Comparison of ENCODE assay signal across 27 cellular contexts in genomic region chr3:44111482-44111881, GRCh38.
"Had no signal": no experiment of that assay in that cellular context is flagged by ENCODE, and none has a peak within 500 bp of the region (broad histone marks: within the 10 kb centered on the region; RNA-seq: fewer than 3 reads in every experiment).

No MANE protein-coding gene starts in this region.

- H3K36me3 ChIP-seq: colonic mucosa, heart right ventricle, lower lobe of right lung, prostate gland, right atrium auricular region, suprapubic skin had no signal

- H3K4me3 Mint-ChIP-seq: dendritic cell treated with granulocyte-macrophage colony-stimulating factor and Interleukin-4, amounts not matched to agents 40 ng/mL and 50 ng/mL, for 4 days; effector memory CD8-positive, alpha-beta T cell; naive thymus-derived CD8-positive, alpha-beta T cell; nephron progenitor cell; stimulated activated naive CD8-positive, alpha-beta T cell treated with anti-CD3 and anti-CD28 coated beads, Interleukin-15, amount 100 ng/mL, for 72 hours had no signal

- H3K27ac Mint-ChIP-seq: dendritic cell treated with granulocyte-macrophage colony-stimulating factor and Interleukin-4, amounts not matched to agents 40 ng/mL and 50 ng/mL, for 4 days; effector memory CD8-positive, alpha-beta T cell; naive thymus-derived CD8-positive, alpha-beta T cell; nephron progenitor cell; stimulated activated naive CD8-positive, alpha-beta T cell treated with anti-CD3 and anti-CD28 coated beads, Interleukin-15, amount 100 ng/mL, for 72 hours had no signal

- FAIRE-seq: endometrium, islet of Langerhans had no signal

- H3K9me3 Mint-ChIP-seq: dendritic cell treated with granulocyte-macrophage colony-stimulating factor and Interleukin-4, amounts not matched to agents 40 ng/mL and 50 ng/mL, for 4 days; effector memory CD8-positive, alpha-beta T cell; naive thymus-derived CD8-positive, alpha-beta T cell; nephron progenitor cell; stimulated activated naive CD8-positive, alpha-beta T cell treated with anti-CD3 and anti-CD28 coated beads, Interleukin-15, amount 100 ng/mL, for 72 hours had no signal

- H3K4me1 Mint-ChIP-seq: naive thymus-derived CD8-positive, alpha-beta T cell; stimulated activated naive CD8-positive, alpha-beta T cell treated with anti-CD3 and anti-CD28 coated beads, Interleukin-15, amount 100 ng/mL, for 72 hours had no signal

- H3K4me1 ChIP-seq: colonic mucosa, heart right ventricle, lower lobe of right lung, right atrium auricular region had no signal

- ATAC-seq: effector memory CD8-positive, alpha-beta T cell; esophagus mucosa; left ventricle myocardium superior; lower lobe of right lung; naive thymus-derived CD8-positive, alpha-beta T cell; sciatic nerve; stimulated activated naive CD8-positive, alpha-beta T cell treated with anti-CD3 and anti-CD28 coated beads, Interleukin-15, amount 100 ng/mL, for 72 hours had no signal

- H3K9me3 ChIP-seq: colonic mucosa, heart right ventricle, lower lobe of right lung, prostate gland, right atrium auricular region, suprapubic skin had no signal

- H3K4me3 ChIP-seq: colonic mucosa, heart right ventricle, lower lobe of right lung, prostate gland, right atrium auricular region, smooth muscle cell, suprapubic skin had no signal

- H3K36me3 Mint-ChIP-seq: naive thymus-derived CD8-positive, alpha-beta T cell had no signal

- DNase-seq: colonic mucosa; effector memory CD8-positive, alpha-beta T cell; foreskin melanocyte; glutamatergic neuron; heart right ventricle; hippocampal formation; left ventricle myocardium superior; lower lobe of right lung; naive thymus-derived CD8-positive, alpha-beta T cell; nephron progenitor cell; nucleus accumbens; stimulated activated CD4-positive, alpha-beta T cell treated with anti-CD3 and anti-CD28 coated beads, Interleukin-12 subunit alpha, Interleukin-12 subunit beta, amount 100 ng/mL, for 4 hours; stimulated activated CD4-positive, alpha-beta T cell treated with anti-CD3 and anti-CD28 coated beads, Interleukin-1b, Interleukin-23, amount 100 ng/mL, for 48 hours; stimulated activated CD4-positive, alpha-beta T cell treated with anti-CD3 and anti-CD28 coated beads, Interleukin-4, amount 100 ng/mL, for 1 hour; stimulated activated CD8-positive, alpha-beta memory T cell treated with anti-CD3 and anti-CD28 coated beads, Interleukin-4, amount 100 ng/mL, for 48 hours; stimulated activated naive CD4-positive, alpha-beta T cell; stimulated activated naive CD8-positive, alpha-beta T cell treated with anti-CD3 and anti-CD28 coated beads, Interleukin-15, amount 100 ng/mL, for 72 hours; trophoblast cell had no signal

- H3K27ac ChIP-seq: colonic mucosa, heart right ventricle, lower lobe of right lung, prostate gland, right atrium auricular region, suprapubic skin had no signal

- H3K27me3 ChIP-seq: colonic mucosa, right atrium auricular region had no signal

- H3K4me2 ChIP-seq: smooth muscle cell had no signal
